ENCODE assay signal across 18 cellular contexts in the genomic region with DNA sequence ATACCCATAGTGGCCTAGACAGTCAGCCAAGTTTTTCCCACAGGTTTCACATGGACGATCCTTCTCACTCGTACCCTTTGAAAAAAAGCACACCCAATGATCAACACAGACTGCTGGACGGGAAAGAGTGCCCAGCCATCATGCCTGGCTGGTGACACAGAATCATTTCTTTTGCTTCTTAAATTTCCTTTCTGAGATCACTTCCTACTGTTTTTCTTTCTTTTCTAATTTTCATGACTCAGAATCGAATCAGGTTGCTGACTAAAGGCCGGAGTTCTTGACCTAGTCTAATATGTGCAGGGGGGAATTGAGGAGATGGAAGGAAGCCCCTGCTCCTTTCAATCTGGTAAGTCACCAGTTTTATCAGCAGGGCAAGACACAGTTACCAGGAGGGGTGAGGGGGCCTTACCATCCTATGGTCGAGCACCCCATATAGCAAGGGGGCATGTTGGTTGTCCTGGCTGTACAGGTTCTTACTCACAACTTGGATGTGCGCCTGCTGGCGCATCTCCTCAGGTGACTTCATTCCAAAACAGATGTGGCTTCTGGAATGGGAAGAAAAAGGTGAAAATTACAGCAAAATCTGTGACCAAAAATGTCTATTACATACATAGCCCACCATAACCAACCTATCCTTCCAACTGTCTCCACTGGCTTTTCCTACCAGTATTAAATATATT. TPM values are rescaled to one million over a fixed set of nuclear protein-coding genes. Genes with fewer than 3 reads are reported as not detected.
A peak's percentile ranks its signal among the peaks of the same experiment; 100 is the strongest.
DNase-seq lines count a peak whose midpoint lies in the region; TF ChIP-seq lines count a peak whose summit lies in the region.
"Had no signal": no experiment of that assay in that cellular context is flagged by ENCODE, and none has a peak within 500 bp of the region (broad histone marks: within the 10 kb centered on the region; RNA-seq: fewer than 3 reads in every experiment).

No MANE protein-coding gene starts in this region.

- H3K27ac ChIP-seq in H9 (ENCODE audit: insufficient read length, low read depth, low read length), result no peak overlapping the region
- H3K27ac ChIP-seq: colonic mucosa had no signal

- intact Hi-C loops in activated CD4-positive, alpha-beta T cell treated with anti-CD3 and anti-CD28 coated beads, Interleukin-2, amount 10 ng/mL, durations not matched to agents 24 days and 14 days (cut with micrococcal nuclease), result loop anchor here (5.0 kb wide), 1 partner anchor 946 kb away; no protein-coding TSS in a partner anchor

- H3K27me3 Mint-ChIP-seq in nephron (ENCODE audit: low read depth), result no peaks in the 10 kb centered on the region
- no peaks in the 10 kb centered on the region for H3K27me3 Mint-ChIP-seq in H9 (ENCODE audit: low read depth)
- no peaks in the 10 kb centered on the region for H3K27me3 Mint-ChIP-seq in activated CD4-positive, alpha-beta T cell treated with anti-CD3 and anti-CD28 coated beads, Interleukin-2, amount 10 ng/mL, durations not matched to agents 24 days and 14 days

- H3K9me3 ChIP-seq in MG63 (no peaks in the 10 kb centered on the region), H9 (ENCODE audit: control insufficient read depth, low read depth, low read length) (no peaks in the 10 kb centered on the region)
- H3K9me3 ChIP-seq: colonic mucosa had no signal

- no peak overlapping the region for H3T11ph ChIP-seq in H9 (ENCODE audit: low read length)

- no peaks in the 10 kb centered on the region for H4K20me1 ChIP-seq in H9 (ENCODE audit: control insufficient read depth, insufficient read depth, insufficient read length)

- no peak overlapping the region for H2BK15ac ChIP-seq in H9 (ENCODE audit: low read depth, low read length)

- H3K36me3 ChIP-seq in MG63, result peaks cover 57% of the 10 kb centered on the region

- H3K4me3 Mint-ChIP-seq in nephron (peak overlapping the region in 2 of 3 experiments; percentile 54 to 55), H9 (no peak overlapping the region)
- no peak overlapping the region for H3K4me3 Mint-ChIP-seq in activated CD4-positive, alpha-beta T cell treated with anti-CD3 and anti-CD28 coated beads, Interleukin-2, amount 10 ng/mL, durations not matched to agents 24 days and 14 days

- H3K23ac ChIP-seq in H9 (ENCODE audit: insufficient read length, low read depth, low read length), result no peak overlapping the region

- TF ChIP-seq CTCF in nephron (IDR thresholded peaks at IDR 0.05; ENCODE audit: unreplicated experiment in 3 of 3) (no peak), H9 (conservative IDR thresholded peaks at IDR 0.05) (no peak)

- no peak overlapping the region for H2BK20ac ChIP-seq in H9 (ENCODE audit: low read depth, low read length, poor library complexity, severe bottlenecking)

- no CpG with 5 or more reads among the region's 8 CpGs for WGBS in H9 (ENCODE audit: extremely low coverage, insufficient read length, low lambda C conversion rate)

- H3K4ac ChIP-seq in H9 (ENCODE audit: low read depth, low read length), result no peak overlapping the region

- no peak overlapping the region for H3K56ac ChIP-seq in H9 (ENCODE audit: insufficient read length, low read depth, low read length)

- H3K4me1 Mint-ChIP-seq in nephron (peaks cover 17% of the 10 kb centered on the region), H9 (peaks cover 11% of the 10 kb centered on the region in 2 experiments)
- peaks cover 24% of the 10 kb centered on the region for H3K4me1 Mint-ChIP-seq in activated CD4-positive, alpha-beta T cell treated with anti-CD3 and anti-CD28 coated beads, Interleukin-2, amount 10 ng/mL, durations not matched to agents 24 days and 14 days

- H3K9ac ChIP-seq in H9 (ENCODE audit: extremely low read depth, insufficient read length, low read length), result no peak overlapping the region

- H2AFZ ChIP-seq in H9 (ENCODE audit: low read length), result no peak overlapping the region

- H3K36me3 Mint-ChIP-seq in nephron (ENCODE audit: low read depth) (peaks cover 57% of the 10 kb centered on the region), H9 (ENCODE audit: insufficient read depth in 1 of 3, low read depth in 3 of 3) (peaks cover 46 to 70% (median 64%) of the 10 kb centered on the region in 3 experiments; a peak in 6 of 7 replicates)
- H3K36me3 Mint-ChIP-seq in activated CD4-positive, alpha-beta T cell treated with anti-CD3 and anti-CD28 coated beads, Interleukin-2, amount 10 ng/mL, durations not matched to agents 24 days and 14 days (ENCODE audit: low read depth), result peaks cover 57% of the 10 kb centered on the region

- H2BK120ac ChIP-seq in H9 (ENCODE audit: low read depth, low read length, poor library complexity, severe bottlenecking), result no peak overlapping the region

- H3K79me1 ChIP-seq in H9 (ENCODE audit: insufficient read depth, low read depth, low read length, poor library complexity, severe bottlenecking), result peaks cover 6% of the 10 kb centered on the region

- no peak overlapping the region for H3K18ac ChIP-seq in H9 (ENCODE audit: insufficient read length, low read depth, low read length)

- no peak overlapping the region for H2BK5ac ChIP-seq in H9 (ENCODE audit: insufficient read length, low read length)

- no peaks in the 10 kb centered on the region for H3K9me3 Mint-ChIP-seq in nephron
- H3K9me3 Mint-ChIP-seq in H9, result no peaks in the 10 kb centered on the region; a peak in 1 of 5 replicates
- H3K9me3 Mint-ChIP-seq in activated CD4-positive, alpha-beta T cell treated with anti-CD3 and anti-CD28 coated beads, Interleukin-2, amount 10 ng/mL, durations not matched to agents 24 days and 14 days, result no peaks in the 10 kb centered on the region
- H3K9me3 Mint-ChIP-seq: T-helper 2 cell treated with Interferon-gamma antibody and Interleukin-4, amounts not matched to agents 5 μg/mL and 100 μg/mL, for 36 hours had no signal

- H4K5ac ChIP-seq in H9 (ENCODE audit: insufficient read length, low read depth, low read length), result no peak overlapping the region

- no peak overlapping the region for H3K4me2 ChIP-seq in H9 (ENCODE audit: insufficient read depth, insufficient read length, low read length)

- H3K4me1 ChIP-seq in H9 (ENCODE audit: insufficient read depth, low read length), result no peaks in the 10 kb centered on the region

- no peak overlapping the region for H3K14ac ChIP-seq in H9 (ENCODE audit: insufficient read depth, low read length)

- no peak overlapping the region for H2AK5ac ChIP-seq in H9 (ENCODE audit: insufficient read length, low read length)

- H2BK12ac ChIP-seq in H9 (ENCODE audit: insufficient read length, low read depth, low read length), result no peak overlapping the region

- H3K23me2 ChIP-seq in H9 (ENCODE audit: insufficient read length, low read depth, low read length, poor library complexity, severe bottlenecking), result peaks cover 6% of the 10 kb centered on the region

- DNase-seq in EH (ENCODE audit: low read depth) (peak; percentile 64), MG63 (peak; percentile 63), dermis blood vessel endothelial cell (peak; percentile 59), H9 (no peak), NK-92 (lab: John Stamatoyannopoulos, UW; ENCODE audit: unreplicated experiment) (no peak)
- no peak for DNase-seq in activated effector memory CD4-positive, alpha-beta T cell treated with Interleukin-2 at 50 U/mL for 16 hours
- no peak for DNase-seq in activated CD4-positive, alpha-beta T cell treated with anti-CD3 and anti-CD28 coated beads, Interleukin-2, amount 10 ng/mL, durations not matched to agents 24 days and 14 days
- DNase-seq: activated CD4-positive, alpha-beta T cell treated with anti-CD3 and anti-CD28 coated beads for 48 hours; activated T-cell treated with anti-CD3 and anti-CD28 coated beads, Interleukin-2, amount 50 U/mL, for 1 hour; C1 segment of cervical spinal cord; colonic mucosa; foreskin melanocyte; islet precursor cell; MV-4-11; NCI-H2081 treated with DMSO at 0.1 percent for 48 hours; NCI-H748 treated with DMSO at 0.1 percent for 48 hours had no signal

- no peak overlapping the region for H4K91ac ChIP-seq in H9 (ENCODE audit: insufficient read length, low read depth, low read length)

- H3K79me2 ChIP-seq in H9 (ENCODE audit: insufficient read depth, low read length), result peaks cover 11% of the 10 kb centered on the region; the same call in 1 of the 2 replicates

- no peak overlapping the region for H4K8ac ChIP-seq in H9 (replicated peaks; ENCODE audit: insufficient read length, low read depth, low read length)

- no peak overlapping the region for H3K4me3 ChIP-seq in MG63
- H3K4me3 ChIP-seq: colonic mucosa had no signal

- no peak overlapping the region for H3K27ac Mint-ChIP-seq in nephron
- no peak overlapping the region for H3K27ac Mint-ChIP-seq in H9
- no peak overlapping the region for H3K27ac Mint-ChIP-seq in activated CD4-positive, alpha-beta T cell treated with anti-CD3 and anti-CD28 coated beads, Interleukin-2, amount 10 ng/mL, durations not matched to agents 24 days and 14 days
- H3K27ac Mint-ChIP-seq: T-helper 2 cell treated with Interferon-gamma antibody and Interleukin-4, amounts not matched to agents 5 μg/mL and 100 μg/mL, for 36 hours had no signal

- H3K27me3 ChIP-seq in MG63, result no peaks in the 10 kb centered on the region
- H3K27me3 ChIP-seq in H9 (ENCODE audit: insufficient read depth, low read length), result no peaks in the 10 kb centered on the region; the same call in 1 of the 2 replicates
- H3K27me3 ChIP-seq: colonic mucosa had no signal

RNA-seq across cellular contexts. Expression of a gene that starts 3.5 kb away (rescaled TPM):
- 12.9 and 21.8 TPM in 2 replicates for total RNA-seq in MG63 (2014; rRNA removed; shearing (Covaris generic); ENCODE audit: low replicate concordance)
- total RNA-seq in dermis blood vessel endothelial cell, result 12.1 and 16.0 TPM in 2 replicates
- 37.6 and 38.0 TPM in 2 replicates for total RNA-seq in H9 (2021)
- 27.8 and 28.7 TPM in 2 replicates for total RNA-seq in activated CD4-positive, alpha-beta T cell treated with anti-CD3 and anti-CD28 coated beads, Interleukin-2, amount 10 ng/mL, durations not matched to agents 24 days and 14 days

RNA-seq across cellular contexts. Expression of a gene that starts 7.8 kb away (rescaled TPM):
- total RNA-seq in MG63 (2014; rRNA removed; shearing (Covaris generic); ENCODE audit: low replicate concordance), result 3,994 and 5,871 TPM in 2 replicates
- 2,261 and 2,505 TPM in 2 replicates for total RNA-seq in dermis blood vessel endothelial cell
- total RNA-seq in H9 (2021), result 1,949 and 1,966 TPM in 2 replicates
- 1,816 and 1,818 TPM in 2 replicates for total RNA-seq in activated CD4-positive, alpha-beta T cell treated with anti-CD3 and anti-CD28 coated beads, Interleukin-2, amount 10 ng/mL, durations not matched to agents 24 days and 14 days

Comparison
In these comparisons a context has a peak if more than half of its experiments do, and no peak if none do; other contexts are left out.
1. DNase-seq: peak in EH (single experiment), MG63 (single experiment) and dermis blood vessel endothelial cell (single experiment); none in H9 (single experiment), NK-92 (single experiment), activated effector memory CD4-positive, alpha-beta T cell treated with Interleukin-2 at 50 U/mL for 16 hours (single experiment) and activated CD4-positive, alpha-beta T cell treated with anti-CD3 and anti-CD28 coated beads, Interleukin-2, amount 10 ng/mL, durations not matched to agents 24 days and 14 days (single experiment).
2. H3K4me3 Mint-ChIP-seq: peak in nephron (2 of 3); none in H9 (0 of 2) and activated CD4-positive, alpha-beta T cell treated with anti-CD3 and anti-CD28 coated beads, Interleukin-2, amount 10 ng/mL, durations not matched to agents 24 days and 14 days (single experiment).